ENCODE assay signal across 7 cellular contexts in the genomic region with DNA sequence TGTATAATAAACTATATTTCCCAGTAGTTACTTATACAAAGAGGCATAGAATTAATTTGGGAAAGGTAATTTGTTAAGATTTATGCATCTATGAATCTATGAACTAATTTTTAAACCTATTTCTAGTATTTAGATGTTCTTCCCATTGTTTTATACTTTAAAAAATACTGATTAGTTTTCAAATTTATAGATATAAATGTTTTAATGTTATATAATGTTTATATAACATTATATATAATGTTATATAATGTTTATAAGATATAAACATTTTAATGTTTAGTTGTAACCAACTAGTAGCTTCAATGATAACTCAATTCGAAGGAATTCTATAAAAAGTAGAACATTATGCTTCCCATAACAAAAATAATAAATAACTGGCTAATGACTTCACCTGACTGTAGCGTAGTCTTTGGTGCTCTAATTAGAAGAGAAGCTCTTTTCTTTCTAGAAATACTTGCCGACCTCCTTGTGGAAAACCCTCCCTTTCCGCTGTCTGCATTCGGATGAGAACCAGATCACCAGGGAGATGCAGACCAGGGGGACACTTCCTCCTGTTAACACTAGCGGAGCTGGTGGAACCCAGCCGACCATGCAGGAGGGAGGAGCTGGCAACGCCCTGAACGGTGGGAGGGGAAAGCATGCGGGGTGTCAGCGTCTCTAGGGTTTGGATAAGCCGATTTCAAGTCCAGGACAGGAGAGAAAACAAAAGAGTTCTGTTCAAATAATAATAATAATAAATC.
A peak's percentile ranks its signal among the peaks of the same experiment; 100 is the strongest.
DNase-seq lines count a peak whose midpoint lies in the region; ATAC-seq, FAIRE-seq and TF ChIP-seq lines count a peak whose summit lies in the region.

No MANE protein-coding gene starts in this region.

- no peaks in the 10 kb centered on the region for H3K4me1 ChIP-seq in small intestine (ENCODE audit: control insufficient read depth in 2 of 2, insufficient read depth in 1 of 2, low read depth in 1 of 2, low read length in 1 of 2)

- H3K36me3 ChIP-seq in small intestine (ENCODE audit: control insufficient read depth in 2 of 2, insufficient read depth in 2 of 2, low read length in 2 of 2) = no peaks in the 10 kb centered on the region

- DNase-seq in NCI-H1694 treated with DMSO at 0.1 percent for 48 hours (lab: John Stamatoyannopoulos, UW) = peak; percentile 75
- peak; percentile 29 for DNase-seq in T-helper 9 cell
- DNase-seq in astrocyte of the spinal cord (ENCODE audit: low read depth, low spot score) = peak; percentile 89
- peak; percentile 61 for DNase-seq in small intestine

- TF ChIP-seq CTCF in astrocyte of the spinal cord (IDR thresholded peaks at IDR 0.05; ENCODE audit: low read depth, low read length) = peak; percentile 25

- WGBS in small intestine, 3 donors = 0 to 1% (median 0%) methylated on average over 12 of the region's 12 CpGs

- in situ Hi-C loops in astrocyte of the spinal cord (cut with HindIII; ENCODE audit: low sequenced_read_pairs) = no loop called here

- ATAC-seq in GM18498 (IDR thresholded peaks at IDR 0.05; ENCODE audit: unreplicated experiment) (peak; percentile 64), HG02884 (IDR thresholded peaks at IDR 0.05; ENCODE audit: unreplicated experiment) (peak; percentile 39)

- peak overlapping the region; percentile 97 for H3K4me3 ChIP-seq in astrocyte of the spinal cord (ENCODE audit: low read depth, low read length)
- peak overlapping the region; percentile 30; the same call in 1 of the 2 replicates for H3K4me3 ChIP-seq in iPS-18c (ENCODE audit: insufficient read depth, low read depth, low read length)
- peak overlapping the region in 1 of 2 donors; percentile 40 for H3K4me3 ChIP-seq in small intestine (ENCODE audit: low read depth in 1 of 2, low read length in 2 of 2)

- H3K9me3 ChIP-seq in iPS-18c (ENCODE audit: control insufficient read depth, insufficient read depth, low read length) = no peaks in the 10 kb centered on the region
- no peaks in the 10 kb centered on the region for H3K9me3 ChIP-seq in small intestine (ENCODE audit: control insufficient read depth, low read depth)

- H3K27ac ChIP-seq in small intestine (ENCODE audit: low read depth in 1 of 2, low read length in 1 of 2) = no peak overlapping the region

- no peaks in the 10 kb centered on the region for H3K27me3 ChIP-seq in small intestine (ENCODE audit: control insufficient read depth in 2 of 2, insufficient read depth in 2 of 2, low read length in 2 of 2)

- FAIRE-seq in small intestine (lab: Jason Lieb, UNC) = no peak

Comparison
In these comparisons a context has a peak if more than half of its experiments do, and no peak if none do; other contexts are left out.
1. DNase-seq: peak in every context shown above with its lines; median percentile 89 in astrocyte of the spinal cord; 75 in NCI-H1694 treated with DMSO at 0.1 percent for 48 hours; 61 in small intestine; 29 in T-helper 9 cell.